In genomic region chr7:138890467-138890781, GRCh38 we compare ENCODE assay signal across 1 cellular context.
TF ChIP-seq lines count a peak whose summit lies in the region.

No MANE protein-coding gene starts in this region.

TF ChIP-seq in H1, 55 proteins besides CTCF, POLR2A, EP300 and RAD21:
- TF ChIP-seq HDAC6 (IDR thresholded peaks at IDR 0.05; ENCODE audit: low read depth, low read length): no peak
- TF ChIP-seq GABPA (IDR thresholded peaks at IDR 0.05; ENCODE audit: borderline replicate concordance, insufficient read depth, low read length): no peak
- TF ChIP-seq CBX5 (IDR thresholded peaks at IDR 0.05; ENCODE audit: low read depth, low read length): no peak
- no peak for TF ChIP-seq ASH2L (IDR thresholded peaks at IDR 0.05; ENCODE audit: low read length)
- no peak for TF ChIP-seq RBBP5 (IDR thresholded peaks at IDR 0.05; ENCODE audit: borderline replicate concordance, low read depth, low read length)
- no peak for TF ChIP-seq EGR1 (IDR thresholded peaks at IDR 0.05; ENCODE audit: borderline replicate concordance, low read depth, low read length)
- no peak for TF ChIP-seq GTF2F1 (IDR thresholded peaks at IDR 0.05; ENCODE audit: borderline replicate concordance, low read depth, low read length)
- TF ChIP-seq CHD7 (IDR thresholded peaks at IDR 0.05; ENCODE audit: insufficient replicate concordance, low read length): no peak
- TF ChIP-seq CHD2 (IDR thresholded peaks at IDR 0.05; ENCODE audit: low read length): no peak
- no peak for TF ChIP-seq SIN3A (conservative IDR thresholded peaks at IDR 0.05 in 1 of 2, IDR thresholded peaks at IDR 0.05 in 1 of 2; ENCODE audit: low read depth in 1 of 2, low read length in 2 of 2)
- TF ChIP-seq POLR2AphosphoS5 (IDR thresholded peaks at IDR 0.05; ENCODE audit: low read depth, low read length): no peak
- TF ChIP-seq SP4 (IDR thresholded peaks at IDR 0.05; ENCODE audit: low read length): no peak
- TF ChIP-seq YY1 (IDR thresholded peaks at IDR 0.05; ENCODE audit: low read depth, low read length): no peak
- TF ChIP-seq KDM5A (IDR thresholded peaks at IDR 0.05; ENCODE audit: low read length): no peak
- no peak for TF ChIP-seq MAFK (IDR thresholded peaks at IDR 0.05; ENCODE audit: low read depth, low read length)
- TF ChIP-seq MAX (IDR thresholded peaks at IDR 0.05): no peak
- no peak for TF ChIP-seq SIX5 (IDR thresholded peaks at IDR 0.05; ENCODE audit: low read depth, low read length)
- no peak for TF ChIP-seq TEAD4 (IDR thresholded peaks at IDR 0.05; ENCODE audit: low read depth, low read length)
- no peak for TF ChIP-seq ZNF274 (IDR thresholded peaks at IDR 0.05; ENCODE audit: borderline replicate concordance, extremely low read depth, low read length)
- no peak for TF ChIP-seq SIRT6 (IDR thresholded peaks at IDR 0.05; ENCODE audit: low read length)
